14 cellular contexts compared by ENCODE assay signal in the genomic region with DNA sequence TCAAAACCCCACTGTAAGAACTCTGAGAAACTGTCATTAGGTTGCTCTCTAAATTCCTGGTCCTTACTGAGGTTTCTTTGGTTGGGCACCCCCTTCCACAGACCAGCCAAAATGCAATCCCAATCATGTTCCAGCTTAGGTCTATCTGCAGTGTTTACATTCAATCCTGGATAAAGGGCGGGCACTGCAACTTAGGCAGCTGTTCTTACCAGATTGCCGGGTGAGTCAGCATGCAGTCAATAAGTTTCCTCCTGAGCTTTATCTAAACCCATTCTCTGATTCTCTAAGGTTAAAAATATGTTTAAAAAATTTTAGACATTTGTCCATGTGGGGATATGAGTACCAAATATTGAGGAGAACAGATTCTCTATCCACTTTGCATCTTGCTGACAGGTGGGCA.
A peak's percentile ranks its signal among the peaks of the same experiment; 100 is the strongest.
DNase-seq lines count a peak whose midpoint lies in the region; ATAC-seq and TF ChIP-seq lines count a peak whose summit lies in the region.
"Had no signal": no experiment of that assay in that cellular context is flagged by ENCODE, and none has a peak within 500 bp of the region (broad histone marks: within the 10 kb centered on the region; RNA-seq: fewer than 3 reads in every experiment).

No MANE protein-coding gene starts in this region.

- H3K4me3 ChIP-seq in fibroblast of the aortic adventitia (ENCODE audit: low read depth, low read length), result no peak overlapping the region

- peak; percentile 45 for DNase-seq in AG08396 (ENCODE audit: low spot score)
- peak; percentile 79 for DNase-seq in HS-5 (ENCODE audit: low read depth)
- DNase-seq in SHP77 treated with DMSO at 0.1 percent for 48 hours (lab: John Stamatoyannopoulos, UW), result peak; percentile 70
- peak; percentile 89 for DNase-seq in fibroblast of the aortic adventitia (ENCODE audit: low read depth)
- no peak for DNase-seq in stimulated activated CD8-positive, alpha-beta memory T cell treated with anti-CD3 and anti-CD28 coated beads, Interleukin-4, amount 100 ng/mL, for 48 hours
- DNase-seq in omental fat pad (ENCODE audit: low spot score), result no peak
- DNase-seq: activated T-cell treated with anti-CD3 and anti-CD28 coated beads, Interleukin-2, amount 50 U/mL, for 4 hours; posterior cingulate gyrus; stimulated activated CD4-positive, alpha-beta T cell treated with anti-CD3 and anti-CD28 coated beads, Interleukin-1b, Interleukin-23, amount 100 ng/mL, for 48 hours; SW 1271 had no signal

- ATAC-seq in HG03469 (IDR thresholded peaks at IDR 0.05; ENCODE audit: unreplicated experiment) (no peak), HG03159 (IDR thresholded peaks at IDR 0.05; ENCODE audit: unreplicated experiment) (no peak), omental fat pad (ENCODE audit: low FRiP score) (no peak)
- ATAC-seq: activated T-cell treated with anti-CD3 and anti-CD28 coated beads, Interleukin-2, amount 50 U/mL, for 4 hours; HepG2; stimulated activated memory B cell treated with anti-CD40 and anti-IgM and Interleukin-4, amounts not matched to agents 10 μg/mL and 1 μg/mL and 100 μg/mL, for 72 hours had no signal

- TF ChIP-seq CTCF in fibroblast of the aortic adventitia (IDR thresholded peaks at IDR 0.05; ENCODE audit: insufficient read depth, low read length) (no peak), omental fat pad (IDR thresholded peaks at IDR 0.05) (no peak)

Comparison
In these comparisons a context has a peak if more than half of its experiments do, and no peak if none do; other contexts are left out.
1. DNase-seq: peak in AG08396 (single experiment), HS-5 (single experiment), SHP77 treated with DMSO at 0.1 percent for 48 hours (single experiment) and fibroblast of the aortic adventitia (single experiment); none in stimulated activated CD8-positive, alpha-beta memory T cell treated with anti-CD3 and anti-CD28 coated beads, Interleukin-4, amount 100 ng/mL, for 48 hours (single experiment) and omental fat pad (single experiment).